ENCODE assay signal across 22 cellular contexts in genomic region chr9:21505425-21506179, GRCh38. TPM values are rescaled to one million over a fixed set of nuclear protein-coding genes. Genes with fewer than 3 reads are reported as not detected.
DNase-seq lines count a peak whose midpoint lies in the region; ATAC-seq, FAIRE-seq and TF ChIP-seq lines count a peak whose summit lies in the region.
"Had no signal": no experiment of that assay in that cellular context is flagged by ENCODE, and none has a peak within 500 bp of the region (broad histone marks: within the 10 kb centered on the region; RNA-seq: fewer than 3 reads in every experiment).

No MANE protein-coding gene starts in this region.

- in situ Hi-C loops in GM12878 (cut with MboI), result no loop called here

- no peaks in the 10 kb centered on the region for H3K9me3 ChIP-seq in breast epithelium
- H3K9me3 ChIP-seq in GM12878 (replicated peaks; ENCODE audit: control insufficient read depth, insufficient read depth, low read length), result no peaks in the 10 kb centered on the region
- H3K9me3 ChIP-seq: psoas muscle, spleen, tibial artery had no signal

- H3K27ac Mint-ChIP-seq in MCF 10A (ENCODE audit: low read depth, unreplicated experiment), result no peak overlapping the region
- H3K27ac Mint-ChIP-seq: CD4-positive, CD25-positive, alpha-beta regulatory T cell; IgD-negative memory B cell; memory B cell had no signal

- POLR2A ChIA-PET in MCF 10A (lab: Yijun Ruan, JAX) (interaction anchor here (0.6 to 1.5 kb wide), 3 partner anchors 17 to 43 kb away, joined by 3 to 5 read pairs (median 3); no protein-coding TSS in a partner anchor), GM12878 (lab: Charles Lee) (no interaction called here)

- no peak overlapping the region for H2AFZ ChIP-seq in GM12878 (ENCODE audit: control insufficient read depth, low read depth, low read length)

- TF ChIP-seq RAD21 in GM12878 (IDR thresholded peaks at IDR 0.05; ENCODE audit: insufficient read depth, low read depth, low read length), result no peak

- RAD21 ChIA-PET in GM12878 (lab: Charles Lee; ENCODE audit: unreplicated experiment), result no interaction called here

- TF ChIP-seq CTCF in MCF 10A (IDR thresholded peaks at IDR 0.05; ENCODE audit: unreplicated experiment), result no peak
- no peak for TF ChIP-seq CTCF in breast epithelium (IDR thresholded peaks at IDR 0.05)
- TF ChIP-seq CTCF in GM12878 (IDR thresholded peaks at IDR 0.05 in 2 of 3, conservative IDR thresholded peaks at IDR 0.05 in 1 of 3; ENCODE audit: control insufficient read depth in 2 of 3, extremely low read depth in 1 of 3, insufficient read depth in 1 of 3, low read depth in 3 of 3, low read length in 3 of 3), result no peak

- CTCF ChIA-PET in MCF 10A (lab: Yijun Ruan, JAX), result interaction anchor here (0.6 to 1.7 kb wide), 2 partner anchors 203 to 270 kb away, joined by 3 to 7 read pairs; no protein-coding TSS in a partner anchor
- CTCF ChIA-PET in GM12878 (lab: Yijun Ruan, JAX), result no interaction called here

- ATAC-seq in GM12878 (no peak), GM18519 (IDR thresholded peaks at IDR 0.05; ENCODE audit: low FRiP score, unreplicated experiment) (no peak), GM19467 (IDR thresholded peaks at IDR 0.05; ENCODE audit: unreplicated experiment) (no peak), GM18505 (IDR thresholded peaks at IDR 0.05; ENCODE audit: unreplicated experiment) (no peak), HG03442 (IDR thresholded peaks at IDR 0.05; ENCODE audit: unreplicated experiment) (no peak)
- ATAC-seq: psoas muscle had no signal

- no peaks in the 10 kb centered on the region for H3K36me3 ChIP-seq in breast epithelium
- H3K36me3 ChIP-seq in GM12878 (ENCODE audit: control insufficient read depth in 2 of 2, insufficient read depth in 2 of 2, low read length in 1 of 2), result no peaks in the 10 kb centered on the region
- H3K36me3 ChIP-seq: spleen, tibial artery had no signal

- H3K9me3 Mint-ChIP-seq in MCF 10A (ENCODE audit: unreplicated experiment), result no peaks in the 10 kb centered on the region
- H3K9me3 Mint-ChIP-seq: CD4-positive, CD25-positive, alpha-beta regulatory T cell; IgD-negative memory B cell; memory B cell; neural crest cell had no signal

- intact Hi-C loops in MCF 10A (cut with micrococcal nuclease), result loop anchor here (5.0 kb wide), 1 partner anchor 52 kb away; no protein-coding TSS in a partner anchor
- intact Hi-C loops in breast epithelium (cut with DNase I; ENCODE audit: low total_unique reads), result no loop called here
- intact Hi-C loops in GM12878 (cut with micrococcal nuclease; ENCODE audit: unreplicated experiment), result no loop called here

- no peak for TF ChIP-seq EP300 in GM12878 (IDR thresholded peaks at IDR 0.05; ENCODE audit: borderline replicate concordance in 1 of 2, control insufficient read depth in 1 of 2, low read depth in 2 of 2, low read length in 2 of 2)

- no peaks in the 10 kb centered on the region for H3K27me3 ChIP-seq in breast epithelium
- peaks cover 0 to 2% of the 10 kb centered on the region in 2 experiments; a peak in 2 of 4 replicates for H3K27me3 ChIP-seq in GM12878 (replicated peaks in 1 of 2; ENCODE audit: control insufficient read depth in 2 of 2, insufficient read depth in 2 of 2, low read length in 1 of 2)

- H3K4me3 ChIP-seq in breast epithelium (no peak overlapping the region), GM12878 (no peak overlapping the region)
- H3K4me3 ChIP-seq: psoas muscle, spleen, tibial artery had no signal

- H3K79me2 ChIP-seq in GM12878 (ENCODE audit: control insufficient read depth, insufficient read depth, low read length), result no peaks in the 10 kb centered on the region

- 30% methylated on average over 10 of the region's 10 CpGs for WGBS in GM12878 (ENCODE audit: insufficient coverage, insufficient replicate concordance, low lambda C conversion rate, missing lambda C conversion rate)

- H3K4me3 Mint-ChIP-seq in MCF 10A (ENCODE audit: unreplicated experiment), result no peak overlapping the region
- H3K4me3 Mint-ChIP-seq: CD4-positive, CD25-positive, alpha-beta regulatory T cell; IgD-negative memory B cell; memory B cell; neural crest cell had no signal

- H4K20me1 ChIP-seq in GM12878 (ENCODE audit: control insufficient read depth, insufficient read depth), result no peaks in the 10 kb centered on the region

- TF ChIP-seq POLR2A in breast epithelium (IDR thresholded peaks at IDR 0.05), result no peak
- no peak for TF ChIP-seq POLR2A in GM12878 (IDR thresholded peaks at IDR 0.05; ENCODE audit: low read depth, low read length)
- no peak for TF ChIP-seq POLR2A in GM18505 (IDR thresholded peaks at IDR 0.05; ENCODE audit: borderline replicate concordance, extremely low read depth, insufficient read depth, insufficient read length)

- H3K27ac ChIP-seq in breast epithelium, result no peak overlapping the region
- H3K27ac ChIP-seq in GM12878 (ENCODE audit: control insufficient read depth, insufficient read depth), result no peak overlapping the region
- H3K27ac ChIP-seq: psoas muscle, spleen, tibial artery had no signal

- no peak for FAIRE-seq in GM12878 (lab: Jason Lieb, UNC)

- SMC1A ChIA-PET in GM12878 (lab: Charles Lee; ENCODE audit: uncharacterized antibody, unreplicated experiment), result no interaction called here

- H3K9ac ChIP-seq in GM12878 (ENCODE audit: control insufficient read depth, insufficient read depth, low read length), result no peak overlapping the region

- no peaks in the 10 kb centered on the region for H3K27me3 Mint-ChIP-seq in MCF 10A (ENCODE audit: insufficient read depth, unreplicated experiment)
- H3K27me3 Mint-ChIP-seq: CD4-positive, CD25-positive, alpha-beta regulatory T cell; IgD-negative memory B cell had no signal

- H3K36me3 Mint-ChIP-seq in MCF 10A (ENCODE audit: insufficient read depth, unreplicated experiment), result no peaks in the 10 kb centered on the region
- H3K36me3 Mint-ChIP-seq: CD4-positive, CD25-positive, alpha-beta regulatory T cell; IgD-negative memory B cell; memory B cell had no signal

- H3K4me2 ChIP-seq in GM12878 (ENCODE audit: control insufficient read depth, insufficient read depth), result no peak overlapping the region

- peaks cover 7% of the 10 kb centered on the region for H3K4me1 Mint-ChIP-seq in MCF 10A (ENCODE audit: insufficient read depth, unreplicated experiment)
- H3K4me1 Mint-ChIP-seq: IgD-negative memory B cell, memory B cell had no signal

- BruUV-seq in MCF 10A (replicated peaks; lab: Mats Ljungman, UMichigan) (no TSS peak), GM12878 (replicated peaks; lab: Mats Ljungman, UMichigan) (no TSS peak)

- no peaks in the 10 kb centered on the region for H3K4me1 ChIP-seq in breast epithelium
- no peaks in the 10 kb centered on the region for H3K4me1 ChIP-seq in GM12878 (ENCODE audit: control insufficient read depth, insufficient read depth, low read length)
- H3K4me1 ChIP-seq: psoas muscle, tibial artery had no signal

- DNase-seq in MCF 10A (ENCODE audit: unreplicated experiment) (peak; percentile 17), breast epithelium (ENCODE audit: low spot score in 2 of 2) (no peak), GM12878 (ENCODE audit: low read depth, low spot score) (no peak), iris pigment epithelial cell (ENCODE audit: low read depth) (peak; percentile 35)
- DNase-seq: 8988T; activated gamma-delta T cell; CD4-positive, CD25-positive, alpha-beta regulatory T cell; NCI-H1048; NCI-H2081 treated with DMSO at 0.1 percent for 48 hours; NCI-H526; psoas muscle; spleen; T1000; tibial artery had no signal

TF ChIP-seq in GM12878, 131 proteins besides CTCF, POLR2A, EP300 and RAD21:
- TF ChIP-seq TCF7 (IDR thresholded peaks at IDR 0.05; ENCODE audit: borderline replicate concordance) (no peak), SREBF2 (IDR thresholded peaks at IDR 0.05; ENCODE audit: low read length) (no peak), SPI1 (IDR thresholded peaks at IDR 0.05; ENCODE audit: borderline replicate concordance, insufficient read depth, low read depth, low read length) (peak; percentile 18; the same call in 1 of the 2 replicates), TBL1XR1 (IDR thresholded peaks at IDR 0.05; ENCODE audit: low read depth, low read length) (no peak)

RNA-seq across cellular contexts. Expression of gene IFNE, which starts 23.5 kb away (rescaled TPM):
- total RNA-seq in MCF 10A (2022) (2.1 and 2.4 TPM in 2 replicates), breast epithelium (1 to 10 TPM in 1 of 3 donors, under 1 TPM in 1, not detected in 1; 0.33 to 1.0 TPM), GM12878 (2014; rRNA removed) (not detected in 2 replicates), GM12878 (2014; rRNA removed; fragmentation: Illumina TruSeq; extraction: Trizol) (not detected in 2 replicates), GM12878 (2021) (not detected in 2 replicates)
- not detected in 2 replicates for total RNA-seq in GM12878 (2013; cell fraction: nucleolus; rRNA removed)
- polyA plus RNA-seq in GM12878 (2011; ENCODE audit: low read depth), result not detected
- polyA plus RNA-seq in GM12878 (2011; rRNA removed) (not detected in 2 replicates), GM12878 (2014; fragmentation: Illumina TruSeq; extraction: Trizol) (not detected in 2 replicates), GM12878 (2014; fragmentation: Nextera tagmentation; extraction: Ambion mirVana) (not detected), GM12878 (2014; rRNA removed) (not detected in 2 replicates), GM12878 (2016; fragmentation: Nextera tagmentation; extraction: Ambion mirVana) (not detected)
- polyA plus RNA-seq in GM12878 (2011; cell fraction: cytosol; rRNA removed), result not detected in 2 replicates
- not detected in 2 replicates for polyA plus RNA-seq in GM12878 (2011; cell fraction: nucleus; rRNA removed)
- not detected in 2 replicates for polyA plus RNA-seq in GM12878 (2012)
- polyA minus RNA-seq in GM12878 (2011; rRNA and poly(A)+ RNA removed), result not detected in 2 replicates
- not detected in 2 replicates for polyA minus RNA-seq in GM12878 (2011; cell fraction: cytosol; rRNA and poly(A)+ RNA removed)
- not detected in 2 replicates for polyA minus RNA-seq in GM12878 (2011; cell fraction: nucleus; rRNA and poly(A)+ RNA removed)
- total RNA-seq: CD4-positive, CD25-positive, alpha-beta regulatory T cell; psoas muscle; SK-MEL-5; spleen had no signal
- polyA plus RNA-seq: CD4-positive, CD25-positive, alpha-beta regulatory T cell; IgD-negative memory B cell; psoas muscle had no signal

Comparison
In these comparisons a context has a peak if more than half of its experiments do, and no peak if none do; other contexts are left out.
1. DNase-seq: peak in MCF 10A (single experiment) and iris pigment epithelial cell (single experiment); none in breast epithelium (0 of 2) and GM12878 (single experiment).